9 cellular contexts compared by ENCODE assay signal in the genomic region with DNA sequence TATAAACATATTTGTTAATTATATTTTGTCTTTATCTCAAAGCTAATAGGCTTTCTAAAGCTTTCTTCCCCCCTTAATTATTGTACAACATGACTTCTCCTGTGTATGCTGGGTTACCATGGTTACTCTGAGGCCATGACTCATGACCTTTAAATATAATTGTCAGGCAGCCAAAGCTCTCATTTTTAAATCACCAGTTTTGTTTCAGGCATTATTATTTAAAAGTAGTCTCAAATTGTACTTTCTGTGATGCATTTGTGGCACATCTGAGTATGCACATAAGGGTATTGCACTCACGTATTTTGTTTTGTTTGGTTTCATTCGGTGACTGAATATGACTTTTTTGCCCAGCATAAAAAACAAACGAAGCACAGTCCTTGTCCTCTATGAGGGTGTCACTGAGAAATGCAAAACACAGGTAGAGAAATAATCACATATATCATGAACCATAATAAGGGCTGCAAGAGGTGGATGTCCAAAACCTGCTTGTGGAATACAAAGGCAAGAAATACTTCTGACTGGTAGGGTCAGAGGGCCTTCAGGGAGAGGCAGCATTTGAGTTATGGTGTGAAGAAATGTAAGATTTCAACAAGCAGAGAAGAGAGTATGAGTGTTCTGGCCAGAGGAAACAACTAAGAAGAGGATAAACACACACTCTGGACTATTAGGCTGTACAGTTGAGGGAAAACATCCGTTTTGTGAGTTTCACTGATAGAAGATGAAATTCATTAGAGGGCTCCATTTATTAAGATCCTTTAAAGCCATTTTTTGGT. TPM values are rescaled to one million over a fixed set of nuclear protein-coding genes. Genes with fewer than 3 reads are reported as not detected.
DNase-seq lines count a peak whose midpoint lies in the region; ATAC-seq and FAIRE-seq lines count a peak whose summit lies in the region.
"Had no signal": no experiment of that assay in that cellular context is flagged by ENCODE, and none has a peak within 500 bp of the region (broad histone marks: within the 10 kb centered on the region; RNA-seq: fewer than 3 reads in every experiment).

No MANE protein-coding gene starts in this region.

- peak overlapping the region; percentile 67 for H3K9ac ChIP-seq in adipocyte (ENCODE audit: low read length)

- peaks cover 36% of the 10 kb centered on the region for H3K4me1 ChIP-seq in adipocyte (ENCODE audit: control insufficient read depth, insufficient read depth, low read length)

- peaks cover 21% of the 10 kb centered on the region for H3K27me3 Mint-ChIP-seq in activated CD8-positive, alpha-beta memory T cell treated with anti-CD3 and anti-CD28 coated beads, Interleukin-2, amount 10 ng/mL, durations not matched to agents 7 days and 5 days
- H3K27me3 Mint-ChIP-seq in stimulated activated naive B cell treated with anti-CD40 and anti-IgM and Interleukin-4, amounts not matched to agents 10 μg/mL and 1 μg/mL and 100 μg/mL, for 72 hours, result peaks cover 0 to 5% of the 10 kb centered on the region in 2 donors

- ATAC-seq in HG03342 (IDR thresholded peaks at IDR 0.05; ENCODE audit: unreplicated experiment), result peak; percentile 53
- ATAC-seq in activated CD8-positive, alpha-beta memory T cell treated with anti-CD3 and anti-CD28 coated beads, Interleukin-2, amount 10 ng/mL, durations not matched to agents 7 days and 5 days, result no peak
- ATAC-seq in stimulated activated naive B cell treated with anti-CD40 and anti-IgM and Interleukin-4, amounts not matched to agents 10 μg/mL and 1 μg/mL and 100 μg/mL, for 72 hours (replicated peaks), result no peak
- no peak for ATAC-seq in GM18858 (IDR thresholded peaks at IDR 0.05; ENCODE audit: unreplicated experiment)

- no peak overlapping the region for H3K4me3 Mint-ChIP-seq in activated CD8-positive, alpha-beta memory T cell treated with anti-CD3 and anti-CD28 coated beads, Interleukin-2, amount 10 ng/mL, durations not matched to agents 7 days and 5 days
- no peak overlapping the region for H3K4me3 Mint-ChIP-seq in stimulated activated naive B cell treated with anti-CD40 and anti-IgM and Interleukin-4, amounts not matched to agents 10 μg/mL and 1 μg/mL and 100 μg/mL, for 72 hours

- no peaks in the 10 kb centered on the region for H3K36me3 ChIP-seq in adipocyte (ENCODE audit: control insufficient read depth, insufficient read depth, low read length, severe bottlenecking)

- peaks cover 12% of the 10 kb centered on the region for H3K4me1 Mint-ChIP-seq in activated CD8-positive, alpha-beta memory T cell treated with anti-CD3 and anti-CD28 coated beads, Interleukin-2, amount 10 ng/mL, durations not matched to agents 7 days and 5 days
- H3K4me1 Mint-ChIP-seq in stimulated activated naive B cell treated with anti-CD40 and anti-IgM and Interleukin-4, amounts not matched to agents 10 μg/mL and 1 μg/mL and 100 μg/mL, for 72 hours, result no peaks in the 10 kb centered on the region

- CTCF ChIA-PET in activated CD8-positive, alpha-beta memory T cell treated with anti-CD3 and anti-CD28 coated beads, Interleukin-2, amount 10 ng/mL, durations not matched to agents 7 days and 5 days (lab: Charles Lee), result no interaction called here

- H3K36me3 Mint-ChIP-seq in activated CD8-positive, alpha-beta memory T cell treated with anti-CD3 and anti-CD28 coated beads, Interleukin-2, amount 10 ng/mL, durations not matched to agents 7 days and 5 days, result no peaks in the 10 kb centered on the region
- no peaks in the 10 kb centered on the region for H3K36me3 Mint-ChIP-seq in stimulated activated naive B cell treated with anti-CD40 and anti-IgM and Interleukin-4, amounts not matched to agents 10 μg/mL and 1 μg/mL and 100 μg/mL, for 72 hours

- H3K27ac Mint-ChIP-seq in activated CD8-positive, alpha-beta memory T cell treated with anti-CD3 and anti-CD28 coated beads, Interleukin-2, amount 10 ng/mL, durations not matched to agents 7 days and 5 days, result no peak overlapping the region
- no peak overlapping the region for H3K27ac Mint-ChIP-seq in stimulated activated naive B cell treated with anti-CD40 and anti-IgM and Interleukin-4, amounts not matched to agents 10 μg/mL and 1 μg/mL and 100 μg/mL, for 72 hours

- peak overlapping the region; percentile 39 for H3K4me3 ChIP-seq in adipocyte (ENCODE audit: low read length)

- no peaks in the 10 kb centered on the region for H3K27me3 ChIP-seq in adipocyte (replicated peaks; ENCODE audit: control insufficient read depth, insufficient read depth, low read length)

- H3K9me3 Mint-ChIP-seq in activated CD8-positive, alpha-beta memory T cell treated with anti-CD3 and anti-CD28 coated beads, Interleukin-2, amount 10 ng/mL, durations not matched to agents 7 days and 5 days (ENCODE audit: low read depth), result no peaks in the 10 kb centered on the region
- H3K9me3 Mint-ChIP-seq in stimulated activated naive B cell treated with anti-CD40 and anti-IgM and Interleukin-4, amounts not matched to agents 10 μg/mL and 1 μg/mL and 100 μg/mL, for 72 hours, result peaks cover 0 to 2% of the 10 kb centered on the region in 2 donors

- FAIRE-seq in islet of Langerhans (lab: Jason Lieb, UNC), result peak; percentile 89

- DNase-seq in AML-193 (lab: John Stamatoyannopoulos, UW), result peak; percentile 58 to 68
- DNase-seq in adipocyte (ENCODE audit: low read depth), result peak; percentile 75
- DNase-seq in activated CD8-positive, alpha-beta memory T cell treated with anti-CD3 and anti-CD28 coated beads, Interleukin-2, amount 10 ng/mL, durations not matched to agents 7 days and 5 days, result no peak
- DNase-seq in stimulated activated naive B cell treated with anti-CD40 and anti-IgM and Interleukin-4, amounts not matched to agents 10 μg/mL and 1 μg/mL and 100 μg/mL, for 72 hours, result no peak
- no peak for DNase-seq in activated CD4-positive, alpha-beta T cell treated with anti-CD3 and anti-CD28 coated beads, Interleukin-2, amount 50 U/mL, for 48 hours

- H3K9me3 ChIP-seq in adipocyte (ENCODE audit: control insufficient read depth, low read length), result no peaks in the 10 kb centered on the region

RNA-seq across cellular contexts. Expression of gene CCDC192, which starts 2.1 kb away (rescaled TPM):
- total RNA-seq in activated CD8-positive, alpha-beta memory T cell treated with anti-CD3 and anti-CD28 coated beads, Interleukin-2, amount 10 ng/mL, durations not matched to agents 7 days and 5 days, result not detected
- total RNA-seq: urinary bladder had no signal

RNA-seq across cellular contexts. Expression of gene CTXN3, which starts 56.4 kb away (rescaled TPM):
- total RNA-seq in activated CD8-positive, alpha-beta memory T cell treated with anti-CD3 and anti-CD28 coated beads, Interleukin-2, amount 10 ng/mL, durations not matched to agents 7 days and 5 days, result not detected

Comparison
In these comparisons a context has a peak if more than half of its experiments do, and no peak if none do; other contexts are left out.
1. DNase-seq: peak in AML-193 (2 of 2) and adipocyte (single experiment); none in activated CD8-positive, alpha-beta memory T cell treated with anti-CD3 and anti-CD28 coated beads, Interleukin-2, amount 10 ng/mL, durations not matched to agents 7 days and 5 days (single experiment), stimulated activated naive B cell treated with anti-CD40 and anti-IgM and Interleukin-4, amounts not matched to agents 10 μg/mL and 1 μg/mL and 100 μg/mL, for 72 hours (single experiment) and activated CD4-positive, alpha-beta T cell treated with anti-CD3 and anti-CD28 coated beads, Interleukin-2, amount 50 U/mL, for 48 hours (0 of 2).